ENCODE assay signal across 8 cellular contexts in genomic region chr6:169724554-169725269, GRCh38. TPM values are rescaled to one million over a fixed set of nuclear protein-coding genes. Genes with fewer than 3 reads are reported as not detected.
A peak's percentile ranks its signal among the peaks of the same experiment; 100 is the strongest.
DNase-seq lines count a peak whose midpoint lies in the region; ATAC-seq, FAIRE-seq and TF ChIP-seq lines count a peak whose summit lies in the region.

No MANE protein-coding gene starts in this region.

- H3K36me3 ChIP-seq in MG63 (peaks cover 7% of the 10 kb centered on the region; the same call in 1 of the 2 replicates), bronchial epithelial cell (ENCODE audit: control insufficient read depth, insufficient read depth, low read length) (no peaks in the 10 kb centered on the region)

- H3K27me3 ChIP-seq in MG63 (no peaks in the 10 kb centered on the region), bronchial epithelial cell (ENCODE audit: control insufficient read depth, insufficient read depth, low read length) (no peaks in the 10 kb centered on the region)

- peak; percentile 36 for ATAC-seq in GM21786 (IDR thresholded peaks at IDR 0.05; ENCODE audit: unreplicated experiment)

- DNase-seq in GM03348 (ENCODE audit: low spot score) (peak; percentile 59), MG63 (peak; percentile 33), bronchial epithelial cell (ENCODE audit: low read depth) (no peak), islet precursor cell (peak; percentile 82), LoVo (ENCODE audit: low spot score) (no peak)
- DNase-seq in stimulated activated CD4-positive, alpha-beta T cell treated with anti-CD3 and anti-CD28 coated beads, Interleukin-15, amount 100 ng/mL, for 1 hour (ENCODE audit: low read depth in 1 of 2, low spot score in 1 of 2): peak; percentile 40 to 74

- H3K4me3 ChIP-seq in MG63 (peak overlapping the region; percentile 49), WI38 (ENCODE audit: low read depth, low read length) (peak overlapping the region; percentile 57), bronchial epithelial cell (ENCODE audit: low read depth, low read length) (peak overlapping the region; percentile 57)

- TF ChIP-seq CTCF in WI38 (IDR thresholded peaks at IDR 0.05; ENCODE audit: low read depth, low read length) (no peak), bronchial epithelial cell (IDR thresholded peaks at IDR 0.05; ENCODE audit: insufficient read depth, low read length, severe bottlenecking) (no peak)

- FAIRE-seq in bronchial epithelial cell (lab: Jason Lieb, UNC): no peak

- H3K9me3 ChIP-seq in MG63: no peaks in the 10 kb centered on the region

RNA-seq across cellular contexts. Expression of gene PHF10, which starts 0.4 kb away (rescaled TPM):
- total RNA-seq in MG63 (2014; rRNA removed; shearing (Covaris generic); ENCODE audit: low replicate concordance): 36.6 and 40.6 TPM in 2 replicates
- total RNA-seq in bronchial epithelial cell: 13.4 and 14.0 TPM in 2 replicates

RNA-seq across cellular contexts. Expression of gene C6orf120, which starts 22.8 kb away (rescaled TPM):
- total RNA-seq in MG63 (2014; rRNA removed; shearing (Covaris generic); ENCODE audit: low replicate concordance): 12.7 and 15.3 TPM in 2 replicates
- 17.4 and 17.6 TPM in 2 replicates for total RNA-seq in bronchial epithelial cell

RNA-seq across cellular contexts. Expression of gene WDR27, which starts 22.9 kb away (rescaled TPM):
- total RNA-seq in MG63 (2014; rRNA removed; shearing (Covaris generic); ENCODE audit: low replicate concordance): 14.6 and 18.0 TPM in 2 replicates
- total RNA-seq in bronchial epithelial cell: 16.8 and 21.8 TPM in 2 replicates

RNA-seq across cellular contexts. Expression of gene DYNLT2, which starts 26.7 kb away (rescaled TPM):
- 0.10 TPM in 1 of 2 replicates, not detected in the other for total RNA-seq in MG63 (2014; rRNA removed; shearing (Covaris generic); ENCODE audit: low replicate concordance)
- 1.0 and 1.1 TPM in 2 replicates for total RNA-seq in bronchial epithelial cell

RNA-seq across cellular contexts. Expression of gene ERMARD, which starts 26.7 kb away (rescaled TPM):
- 22.5 and 39.6 TPM in 2 replicates for total RNA-seq in MG63 (2014; rRNA removed; shearing (Covaris generic); ENCODE audit: low replicate concordance)
- total RNA-seq in bronchial epithelial cell: 25.1 and 25.8 TPM in 2 replicates

Comparison
In these comparisons a context has a peak if more than half of its experiments do, and no peak if none do; other contexts are left out.
1. DNase-seq: peak in GM03348 (single experiment), MG63 (single experiment), islet precursor cell (single experiment) and stimulated activated CD4-positive, alpha-beta T cell treated with anti-CD3 and anti-CD28 coated beads, Interleukin-15, amount 100 ng/mL, for 1 hour (2 of 2); none in bronchial epithelial cell (single experiment) and LoVo (single experiment).
2. Peak in every context shown above with its lines, with median percentiles within 50 percentile points of each other: H3K4me3 ChIP-seq.